Comparison of ENCODE assay signal across 14 cellular contexts in the genomic region with DNA sequence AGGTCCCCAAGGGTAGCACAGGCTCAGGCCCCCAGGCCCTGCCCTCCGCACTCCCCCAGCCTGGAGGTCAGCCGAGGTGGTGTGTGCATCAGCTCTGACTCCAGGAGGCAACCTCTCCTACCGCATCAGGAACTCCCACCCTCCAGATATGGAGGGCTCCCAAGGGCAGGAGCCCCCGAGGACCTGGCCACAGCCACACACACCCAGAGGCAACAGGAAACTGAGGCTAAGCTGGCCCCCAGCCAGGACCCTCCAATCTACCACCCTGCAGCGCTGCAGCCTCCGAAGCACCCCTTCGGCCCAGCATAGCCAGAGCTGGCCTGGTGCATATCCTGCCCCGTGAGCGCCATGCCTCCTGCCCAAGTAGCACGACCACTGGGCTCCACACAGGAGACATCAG.
A peak's percentile ranks its signal among the peaks of the same experiment; 100 is the strongest.
DNase-seq lines count a peak whose midpoint lies in the region; ATAC-seq, FAIRE-seq and TF ChIP-seq lines count a peak whose summit lies in the region.
"Had no signal": no experiment of that assay in that cellular context is flagged by ENCODE, and none has a peak within 500 bp of the region (broad histone marks: within the 10 kb centered on the region; RNA-seq: fewer than 3 reads in every experiment).

No MANE protein-coding gene starts in this region.

- no peak for TF ChIP-seq EP300 in H1 (IDR thresholded peaks at IDR 0.05; ENCODE audit: borderline replicate concordance in 1 of 2, low read depth in 2 of 2, low read length in 2 of 2)

- no peak overlapping the region for H4K5ac ChIP-seq in H1 (ENCODE audit: insufficient read length, low read depth, low read length)

- H2BK5ac ChIP-seq in H1 (ENCODE audit: low read depth, low read length) = peak overlapping the region; percentile 35; the same call in 1 of the 2 replicates
- no peak overlapping the region for H2BK5ac ChIP-seq in neuronal stem cell (ENCODE audit: low read length)

- H3K4ac ChIP-seq in H1 (replicated peaks; ENCODE audit: insufficient read length, low read depth, low read length) (no peak overlapping the region), neuronal stem cell (ENCODE audit: low read length) (no peak overlapping the region)

- H4K20me1 ChIP-seq in BLaER1 (no peaks in the 10 kb centered on the region), Loucy (ENCODE audit: insufficient read depth, low read length, poor library complexity, severe bottlenecking) (no peaks in the 10 kb centered on the region), H1 (replicated peaks in 1 of 2; ENCODE audit: control insufficient read depth in 1 of 2, insufficient read depth in 2 of 2, low read length in 2 of 2) (no peaks in the 10 kb centered on the region)

- H3K23ac ChIP-seq in H1 (ENCODE audit: insufficient read length) (no peak overlapping the region), neuronal stem cell (ENCODE audit: low read depth, low read length, poor library complexity) (peak overlapping the region; percentile 75)

- H3K36me3 ChIP-seq in BLaER1 (no peaks in the 10 kb centered on the region), Loucy (ENCODE audit: insufficient read depth, low read length) (no peaks in the 10 kb centered on the region), H1 (ENCODE audit: control insufficient read depth in 2 of 4, insufficient read depth in 4 of 4, low read length in 3 of 4) (no peaks in the 10 kb centered on the region), neuronal stem cell (replicated peaks in 1 of 2; ENCODE audit: control insufficient read depth in 2 of 2, insufficient read depth in 2 of 2, low read length in 2 of 2) (no peaks in the 10 kb centered on the region)

- H3K18ac ChIP-seq in H1 (ENCODE audit: extremely low read depth, low read length) (no peak overlapping the region), neuronal stem cell (ENCODE audit: low read length) (no peak overlapping the region)

- POLR2A ChIA-PET in H1 (lab: Charles Lee; ENCODE audit: partially characterized antibody) = no interaction called here

- H2BK120ac ChIP-seq in H1 (replicated peaks; ENCODE audit: low read depth, low read length) = no peak overlapping the region
- H2BK120ac ChIP-seq in neuronal stem cell (ENCODE audit: low read depth, low read length) = no peak overlapping the region

- H3K79me2 ChIP-seq in Loucy (ENCODE audit: insufficient read depth, low read length) (no peaks in the 10 kb centered on the region), H1 (ENCODE audit: control insufficient read depth in 1 of 2, insufficient read depth in 2 of 2, low read length in 2 of 2) (no peaks in the 10 kb centered on the region)

- CTCF ChIA-PET in H1 (lab: Charles Lee; ENCODE audit: partially characterized antibody) = interaction anchor here (0.7 to 2.6 kb wide), 4 partner anchors 19 to 80 kb away, joined by 3 to 5 read pairs (median 4); no protein-coding TSS in a partner anchor

- H2BK12ac ChIP-seq in H1 (ENCODE audit: low read depth, low read length) = no peak overlapping the region
- no peak overlapping the region for H2BK12ac ChIP-seq in neuronal stem cell (ENCODE audit: low read length)

- DNase-seq in H1 (ENCODE audit: low read depth in 1 of 2, low spot score in 2 of 2) = no peak
- DNase-seq in neuronal stem cell (ENCODE audit: low spot score) = no peak
- no peak for DNase-seq in GM12892 (ENCODE audit: insufficient read length)
- DNase-seq in NCI-H1417 (lab: John Stamatoyannopoulos, UW) = no peak
- DNase-seq: Calu3; CD4-positive, alpha-beta T cell; DMS 273 treated with DMSO at 0.1 percent for 48 hours had no signal

- H3K9ac ChIP-seq in BLaER1 = no peak overlapping the region
- no peak overlapping the region for H3K9ac ChIP-seq in Loucy (ENCODE audit: low read depth, low read length, poor library complexity, severe bottlenecking)
- no peak overlapping the region for H3K9ac ChIP-seq in H1 (replicated peaks in 1 of 4; ENCODE audit: extremely low read depth in 1 of 4, low read depth in 3 of 4, low read length in 3 of 4)
- H3K9ac ChIP-seq in neuronal stem cell (ENCODE audit: low read depth, low read length, poor library complexity) = no peak overlapping the region

- no peak overlapping the region for H3K56ac ChIP-seq in H1 (replicated peaks; ENCODE audit: insufficient read length, low read depth, low read length)

- H2BK15ac ChIP-seq in H1 (ENCODE audit: low read length) (no peak overlapping the region), neuronal stem cell (ENCODE audit: low read length) (no peak overlapping the region)

- H3K9me3 ChIP-seq in BLaER1 (no peaks in the 10 kb centered on the region), Loucy (ENCODE audit: insufficient read depth, low read depth, low read length) (no peaks in the 10 kb centered on the region), H1 (ENCODE audit: insufficient read depth in 2 of 2, low read depth in 1 of 2, low read length in 1 of 2) (no peaks in the 10 kb centered on the region), neuronal stem cell (replicated peaks in 1 of 2; ENCODE audit: control insufficient read depth in 2 of 2, insufficient read depth in 1 of 2, low read depth in 1 of 2, low read length in 2 of 2) (no peaks in the 10 kb centered on the region)

- H3F3A ChIP-seq in Loucy (ENCODE audit: low read depth) = no peaks in the 10 kb centered on the region

- TF ChIP-seq POLR2A in H1 (IDR thresholded peaks at IDR 0.05; ENCODE audit: control extremely low read depth in 1 of 2, low read depth in 2 of 2, low read length in 2 of 2) (no peak), GM12892 (IDR thresholded peaks at IDR 0.05; ENCODE audit: low read depth, low read length) (no peak)

- no peak for TF ChIP-seq RAD21 in H1 (IDR thresholded peaks at IDR 0.05 in 1 of 2, conservative IDR thresholded peaks at IDR 0.05 in 1 of 2; ENCODE audit: low read depth in 2 of 2, low read length in 2 of 2)

- no peak overlapping the region for H3K14ac ChIP-seq in H1 (ENCODE audit: insufficient read length)
- peak overlapping the region; percentile 84 for H3K14ac ChIP-seq in neuronal stem cell (ENCODE audit: low read length)

- H3K23me2 ChIP-seq in H1 (ENCODE audit: low read depth, low read length) = no peaks in the 10 kb centered on the region

- H4K8ac ChIP-seq in H1 (ENCODE audit: extremely low read depth, insufficient read depth, low read length) (no peak overlapping the region), neuronal stem cell (ENCODE audit: low read depth, low read length) (no peak overlapping the region)

- TF ChIP-seq CTCF in Loucy (conservative IDR thresholded peaks at IDR 0.05; ENCODE audit: low read length) = no peak
- TF ChIP-seq CTCF in H1 (IDR thresholded peaks at IDR 0.05; ENCODE audit: control extremely low read depth in 1 of 3, insufficient read depth in 1 of 3, low read depth in 1 of 3, low read length in 3 of 3) = no peak

- H4K91ac ChIP-seq in H1 (replicated peaks; ENCODE audit: insufficient read length, low read length) = no peak overlapping the region
- H4K91ac ChIP-seq in neuronal stem cell (ENCODE audit: low read depth, low read length, poor library complexity) = no peak overlapping the region

- FAIRE-seq in H1 (lab: Jason Lieb, UNC) (no peak), GM12892 (lab: Jason Lieb, UNC) (no peak)
- FAIRE-seq: GM12878 had no signal

- H3K79me1 ChIP-seq in H1 (ENCODE audit: low read depth, low read length) (no peaks in the 10 kb centered on the region), neuronal stem cell (ENCODE audit: low read depth, low read length) (no peaks in the 10 kb centered on the region)

- H3K4me1 ChIP-seq in BLaER1 (peaks cover 63% of the 10 kb centered on the region), Loucy (ENCODE audit: insufficient read depth, low read length, poor library complexity, severe bottlenecking) (peaks cover 26% of the 10 kb centered on the region), H1 (replicated peaks in 1 of 4; ENCODE audit: control insufficient read depth in 3 of 4, insufficient read depth in 4 of 4, low read length in 3 of 4) (peaks cover 0 to 13% (median 5%) of the 10 kb centered on the region in 4 experiments; a peak in 5 of 7 replicates), neuronal stem cell (ENCODE audit: control insufficient read depth in 2 of 2, insufficient read depth in 1 of 2, low read depth in 1 of 2, low read length in 2 of 2) (peaks cover 11 to 12% of the 10 kb centered on the region in 2 donors)

- no peak for ATAC-seq in HG02571 (IDR thresholded peaks at IDR 0.05; ENCODE audit: unreplicated experiment)
- ATAC-seq: GM12878, HCT116 had no signal

- no peak overlapping the region for H2BK20ac ChIP-seq in H1 (ENCODE audit: low read length)

- no peaks in the 10 kb centered on the region for H3K9me2 ChIP-seq in Loucy (replicated peaks; ENCODE audit: low read depth, low read length)

- 95% methylated on average over 10 of the region's 10 CpGs; no CpG with 5 or more reads in 1 of the 2 experiments for WGBS in H1 (ENCODE audit: extremely low coverage in 1 of 2, insufficient coverage in 1 of 2, insufficient read length in 1 of 2, insufficient replicate concordance in 2 of 2, low coverage in 1 of 2, low lambda C conversion rate in 2 of 2, missing lambda C conversion rate in 1 of 2), 2 experiments
- WGBS in neuronal stem cell (ENCODE audit: extremely low coverage in 2 of 2, insufficient read length in 2 of 2, insufficient replicate concordance in 1 of 2), 2 donors = no CpG with 5 or more reads among the region's 10 CpGs

- H2AK5ac ChIP-seq in H1 (ENCODE audit: low read depth, low read length) (no peak overlapping the region), neuronal stem cell (ENCODE audit: low read depth, low read length) (peak overlapping the region; percentile 65)

- H3K4me3 ChIP-seq in BLaER1 (no peak overlapping the region), Loucy (ENCODE audit: low read length, poor library complexity, severe bottlenecking) (no peak overlapping the region), H1 (ENCODE audit: extremely low read depth in 1 of 4, insufficient read depth in 2 of 4, low read depth in 3 of 4, low read length in 4 of 4) (no peak overlapping the region), neuronal stem cell (ENCODE audit: low read length in 2 of 2) (no peak overlapping the region)
- H3K4me3 ChIP-seq: GM12878 had no signal

- H3K27me3 ChIP-seq in BLaER1 (no peaks in the 10 kb centered on the region), Loucy (ENCODE audit: insufficient read depth, low read length, poor library complexity, severe bottlenecking) (no peaks in the 10 kb centered on the region), H1 (replicated peaks in 1 of 4; ENCODE audit: control insufficient read depth in 3 of 4, extremely low read depth in 1 of 4, insufficient read depth in 3 of 4, low read length in 3 of 4) (no peaks in the 10 kb centered on the region), neuronal stem cell (ENCODE audit: control insufficient read depth in 3 of 3, insufficient read depth in 3 of 3, low read depth in 1 of 3, low read length in 3 of 3) (peaks cover 0 to 37% (median 0%) of the 10 kb centered on the region in 3 experiments)

- H3K27ac ChIP-seq in BLaER1 = no peak overlapping the region
- no peak overlapping the region for H3K27ac ChIP-seq in H1 (ENCODE audit: low read depth, low read length)
- H3K27ac ChIP-seq in neuronal stem cell (replicated peaks; ENCODE audit: low read length) = no peak overlapping the region
- H3K27ac ChIP-seq: 22Rv1, HL-60 had no signal

- H3K4me2 ChIP-seq in BLaER1 (peak overlapping the region; percentile 85), Loucy (ENCODE audit: low read depth, low read length, poor library complexity, severe bottlenecking) (no peak overlapping the region), H1 (ENCODE audit: insufficient read depth in 1 of 2, low read depth in 2 of 2, low read length in 2 of 2) (no peak overlapping the region), neuronal stem cell (ENCODE audit: insufficient read depth, low read length, poor library complexity, severe bottlenecking) (no peak overlapping the region)

- H2AFZ ChIP-seq in Loucy (ENCODE audit: low read length) (peak overlapping the region; percentile 41; the same call in 1 of the 2 replicates), H1 (ENCODE audit: low read length) (no peak overlapping the region), neuronal stem cell (ENCODE audit: low read length) (no peak overlapping the region)
